In genomic region chr18:35972197-35973000, GRCh38 we compare ENCODE assay signal across 8 cellular contexts.
DNase-seq lines count a peak whose midpoint lies in the region; ATAC-seq and TF ChIP-seq lines count a peak whose summit lies in the region.

Gene RMP24, plus strand, starts transcription at chr18:35972679.

- no peaks in the 10 kb centered on the region for H3K27me3 Mint-ChIP-seq in activated naive CD4-positive, alpha-beta T cell treated with anti-CD3 and anti-CD28 coated beads, Interleukin-2, amount 50 U/mL, for 24 hours

- H3K4me3 ChIP-seq in GM06990 (replicated peaks; ENCODE audit: low read depth, low read length): peak within 1 kb of the TSS; percentile 73
- peak within 1 kb of the TSS; percentile 93 for H3K4me3 ChIP-seq in NB4 (ENCODE audit: low read depth, low read length)
- H3K4me3 ChIP-seq in testis: peak within 1 kb of the TSS; percentile 77 to 84

- DNase-seq in GM06990 (ENCODE audit: extremely low read depth, insufficient read length) (peak; percentile 96), NB4 (ENCODE audit: low read depth) (peak; percentile 96), SK-N-DZ (ENCODE audit: low spot score) (peak; percentile 95), glomerular visceral epithelial cell (ENCODE audit: extremely low spot score) (peak; percentile 96), omental fat pad (ENCODE audit: low spot score) (peak; percentile 86), testis (peak; percentile 97)

- H3K4me1 ChIP-seq in testis: peaks cover 8% of the 10 kb centered on the region

- intact Hi-C loops in testis (cut with DNase I; ENCODE audit: low total_unique reads): no loop called here

- H3K4me1 Mint-ChIP-seq in activated naive CD4-positive, alpha-beta T cell treated with anti-CD3 and anti-CD28 coated beads, Interleukin-2, amount 50 U/mL, for 24 hours: peaks cover 64% of the 10 kb centered on the region

- H3K9me3 Mint-ChIP-seq in activated naive CD4-positive, alpha-beta T cell treated with anti-CD3 and anti-CD28 coated beads, Interleukin-2, amount 50 U/mL, for 24 hours: no peaks in the 10 kb centered on the region

- WGBS in testis, 2 donors: 0 to 1% methylated on average over 62 to 72 of the region's 73 CpGs

- H3K27me3 ChIP-seq in GM06990 (replicated peaks; ENCODE audit: control insufficient read depth, insufficient read depth, low read length) (no peaks in the 10 kb centered on the region), testis (no peaks in the 10 kb centered on the region)

- TF ChIP-seq POLR2A in NB4 (IDR thresholded peaks at IDR 0.05; ENCODE audit: extremely low read depth, insufficient read length) (peak; percentile 59), testis (IDR thresholded peaks at IDR 0.05) (no peak)

- peak within 1 kb of the TSS; percentile 88 to 90 for H3K27ac ChIP-seq in testis

- peak within 1 kb of the TSS; percentile 94 for H3K4me3 Mint-ChIP-seq in activated naive CD4-positive, alpha-beta T cell treated with anti-CD3 and anti-CD28 coated beads, Interleukin-2, amount 50 U/mL, for 24 hours

- peak; percentile 89 for ATAC-seq in HG02571 (IDR thresholded peaks at IDR 0.05; ENCODE audit: unreplicated experiment)
- peak; percentile 99 for ATAC-seq in omental fat pad (ENCODE audit: low FRiP score)

- peaks cover 14% of the 10 kb centered on the region for H3K36me3 Mint-ChIP-seq in activated naive CD4-positive, alpha-beta T cell treated with anti-CD3 and anti-CD28 coated beads, Interleukin-2, amount 50 U/mL, for 24 hours

- H3K36me3 ChIP-seq in GM06990 (ENCODE audit: control insufficient read depth, insufficient read depth, low read length) (no peaks in the 10 kb centered on the region; the same call in 1 of the 2 replicates), testis (ENCODE audit: low read depth, missing control alignments) (no peaks in the 10 kb centered on the region)

- H3K27ac Mint-ChIP-seq in activated naive CD4-positive, alpha-beta T cell treated with anti-CD3 and anti-CD28 coated beads, Interleukin-2, amount 50 U/mL, for 24 hours: peak within 1 kb of the TSS; percentile 99

- TF ChIP-seq CTCF in GM06990 (IDR thresholded peaks at IDR 0.05; ENCODE audit: insufficient read depth, low read length, poor library complexity, severe bottlenecking): no peak
- no peak for TF ChIP-seq CTCF in NB4 (IDR thresholded peaks at IDR 0.05; ENCODE audit: low read depth, low read length)
- no peak for TF ChIP-seq CTCF in omental fat pad (IDR thresholded peaks at IDR 0.05)
- no peak for TF ChIP-seq CTCF in testis (IDR thresholded peaks at IDR 0.05)

- H3K9me3 ChIP-seq in testis: no peaks in the 10 kb centered on the region

Comparison
In these comparisons a context has a peak if more than half of its experiments do, and no peak if none do; other contexts are left out.
1. Peak in every context shown above with its lines: DNase-seq, ATAC-seq, H3K4me3 ChIP-seq and H3K27ac ChIP-seq.